In the genomic region with DNA sequence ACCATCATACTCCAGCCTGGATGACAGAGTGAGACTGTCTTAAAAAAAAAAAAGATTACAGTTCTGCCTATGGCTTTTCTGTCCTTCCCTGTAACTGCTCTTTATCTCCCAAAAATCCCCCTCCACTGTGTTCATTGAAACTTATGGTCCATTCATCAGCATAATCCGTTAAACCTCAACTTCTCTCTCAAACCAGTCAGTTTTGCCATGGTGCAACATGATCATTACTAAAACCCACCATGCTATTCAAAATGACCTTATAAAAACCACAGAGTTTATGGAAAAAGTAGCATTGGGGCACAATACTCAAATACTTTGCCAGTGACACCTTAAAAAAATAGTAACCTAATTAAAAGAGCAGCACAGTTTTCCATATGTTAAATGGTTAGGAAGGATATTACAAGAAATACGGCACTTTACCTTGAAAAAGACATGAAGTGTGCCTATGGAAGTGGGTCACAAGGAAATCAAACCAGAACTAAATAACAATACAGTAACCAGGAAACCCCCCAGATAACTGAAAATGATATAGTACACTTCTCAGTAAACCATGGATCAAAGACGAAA, we compare ENCODE assay signal across 20 cellular contexts.
DNase-seq lines count a peak whose midpoint lies in the region; ATAC-seq, FAIRE-seq and TF ChIP-seq lines count a peak whose summit lies in the region.
"Had no signal": no experiment of that assay in that cellular context is flagged by ENCODE, and none has a peak within 500 bp of the region (broad histone marks: within the 10 kb centered on the region; RNA-seq: fewer than 3 reads in every experiment).

No MANE protein-coding gene starts in this region.

- H3K9me1 ChIP-seq in K562 (ENCODE audit: control insufficient read depth, insufficient read depth, low read length) = no peaks in the 10 kb centered on the region

- 85% methylated on average over 3 of the region's 3 CpGs for WGBS in K562 (ENCODE audit: insufficient coverage, low coverage, missing lambda C conversion rate)

- H3K4me3 ChIP-seq in K562 = no peak overlapping the region
- H3K4me3 ChIP-seq: gastroesophageal sphincter, ovary, testis had no signal

- H2AFZ ChIP-seq in K562 (ENCODE audit: low read depth, low read length) = no peak overlapping the region

- DNase-seq in natural killer cell treated with Interleukin-12 subunit alpha and Interleukin-12 subunit beta and Interleukin-15 and Interleukin-18, amount 100 ng/mL, for 72 hours (ENCODE audit: low spot score) = no peak
- no peak for DNase-seq in natural killer cell
- peak; percentile 32 to 83 for DNase-seq in NOMO-1 (lab: John Stamatoyannopoulos, UW; ENCODE audit: unreplicated experiment in 2 of 2)
- no peak for DNase-seq in K562 (ENCODE audit: extremely low read depth in 1 of 4, low spot score in 3 of 4)
- DNase-seq in osteocyte (ENCODE audit: extremely low spot score, unreplicated experiment) = no peak
- no peak for DNase-seq in SHP77 treated with DMSO at 0.1 percent for 48 hours (lab: John Stamatoyannopoulos, UW)
- DNase-seq in LoVo (ENCODE audit: low spot score) = no peak
- DNase-seq: activated CD4-positive, alpha-beta memory T cell treated with anti-CD3 and anti-CD28 coated beads for 36 hours; amniotic stem cell; C1 segment of cervical spinal cord; Karpas-422; naive B cell; NCI-H526 treated with DMSO at 0.1 percent for 48 hours; ovary; right cardiac atrium; testis had no signal

- in situ Hi-C loops in K562 (cut with MboI) = no loop called here

- 0 out of 5 replicates have a peak, but pooled peaks cover 3% of the 10 kb centered on the region in 2 experiments for H3K4me1 ChIP-seq in K562 (replicated peaks in 1 of 2; ENCODE audit: control insufficient read depth in 2 of 2, insufficient read depth in 2 of 2, low read length in 2 of 2)
- H3K4me1 ChIP-seq: gastroesophageal sphincter, testis had no signal

- H3K27me3 ChIP-seq in K562 (ENCODE audit: control insufficient read depth in 2 of 2, insufficient read depth in 2 of 2, low read length in 2 of 2) = no peaks in the 10 kb centered on the region
- H3K27me3 ChIP-seq: gastroesophageal sphincter, ovary, testis had no signal

- no peak for TF ChIP-seq EP300 in K562 (IDR thresholded peaks at IDR 0.05; ENCODE audit: low read length)

- intact Hi-C loops in natural killer cell (cut with micrococcal nuclease) (no loop called here), K562 (cut with micrococcal nuclease) (no loop called here)

- TF ChIP-seq POLR2A in K562 (conservative IDR thresholded peaks at IDR 0.05) = no peak

- no peak overlapping the region for H3K4me2 ChIP-seq in K562 (ENCODE audit: insufficient read depth, low read length)

- no TSS peak for BruUV-seq in K562 (replicated peaks; lab: Mats Ljungman, UMichigan)

- no peaks in the 10 kb centered on the region for H3K9me3 ChIP-seq in K562 (replicated peaks; ENCODE audit: control insufficient read depth, insufficient read depth, low read depth, low read length)
- H3K9me3 ChIP-seq: gastroesophageal sphincter, ovary, testis had no signal

- H3K79me2 ChIP-seq in K562 (ENCODE audit: control insufficient read depth, insufficient read depth, low read length) = no peaks in the 10 kb centered on the region

- H4K20me1 ChIP-seq in K562 (replicated peaks; ENCODE audit: control insufficient read depth, insufficient read depth, low read length) = no peaks in the 10 kb centered on the region

- H3K27ac Mint-ChIP-seq in natural killer cell treated with Interleukin-12 subunit alpha and Interleukin-12 subunit beta and Interleukin-15 and Interleukin-18, amount 100 ng/mL, for 72 hours = peak overlapping the region; percentile 35 to 65
- H3K27ac Mint-ChIP-seq in natural killer cell = no peak overlapping the region
- peak overlapping the region; percentile 93 for H3K27ac Mint-ChIP-seq in osteocyte (ENCODE audit: unreplicated experiment)
- H3K27ac Mint-ChIP-seq: activated CD4-positive, alpha-beta memory T cell treated with anti-CD3 and anti-CD28 coated beads for 36 hours; memory B cell had no signal

- peaks cover 3% of the 10 kb centered on the region for H3K9me3 Mint-ChIP-seq in natural killer cell treated with Interleukin-12 subunit alpha and Interleukin-12 subunit beta and Interleukin-15 and Interleukin-18, amount 100 ng/mL, for 72 hours
- no peaks in the 10 kb centered on the region for H3K9me3 Mint-ChIP-seq in natural killer cell
- no peaks in the 10 kb centered on the region for H3K9me3 Mint-ChIP-seq in osteocyte (ENCODE audit: unreplicated experiment)
- H3K9me3 Mint-ChIP-seq: activated CD4-positive, alpha-beta memory T cell treated with anti-CD3 and anti-CD28 coated beads for 36 hours; central memory CD8-positive, alpha-beta T cell had no signal

- no peaks in the 10 kb centered on the region for H3K36me3 Mint-ChIP-seq in natural killer cell treated with Interleukin-12 subunit alpha and Interleukin-12 subunit beta and Interleukin-15 and Interleukin-18, amount 100 ng/mL, for 72 hours
- H3K36me3 Mint-ChIP-seq in natural killer cell = no peaks in the 10 kb centered on the region
- no peaks in the 10 kb centered on the region for H3K36me3 Mint-ChIP-seq in osteocyte (ENCODE audit: unreplicated experiment)
- H3K36me3 Mint-ChIP-seq: activated CD4-positive, alpha-beta memory T cell treated with anti-CD3 and anti-CD28 coated beads for 36 hours; memory B cell; naive B cell had no signal

- H3K36me3 ChIP-seq in K562 (ENCODE audit: control insufficient read depth, insufficient read depth, low read length) = no peaks in the 10 kb centered on the region; the same call in 2 of the 3 replicates
- H3K36me3 ChIP-seq: gastroesophageal sphincter, ovary had no signal

- POLR2A ChIA-PET in K562 (lab: Yijun Ruan, JAX) = no interaction called here

- H3K4me1 Mint-ChIP-seq in natural killer cell treated with Interleukin-12 subunit alpha and Interleukin-12 subunit beta and Interleukin-15 and Interleukin-18, amount 100 ng/mL, for 72 hours (ENCODE audit: low read depth in 2 of 2) = peaks cover 6 to 10% of the 10 kb centered on the region in 2 donors
- H3K4me1 Mint-ChIP-seq in natural killer cell (peaks cover 1 to 2% of the 10 kb centered on the region in 2 donors), osteocyte (ENCODE audit: unreplicated experiment) (peaks cover 31% of the 10 kb centered on the region)
- H3K4me1 Mint-ChIP-seq: central memory CD8-positive, alpha-beta T cell; memory B cell; naive B cell had no signal

- H3K27ac ChIP-seq in K562 (ENCODE audit: extremely low read depth, low read depth, low read length) = no peak overlapping the region
- H3K27ac ChIP-seq: gastroesophageal sphincter, ovary, testis had no signal

- no peaks in the 10 kb centered on the region for H3K27me3 Mint-ChIP-seq in natural killer cell treated with Interleukin-12 subunit alpha and Interleukin-12 subunit beta and Interleukin-15 and Interleukin-18, amount 100 ng/mL, for 72 hours
- H3K27me3 Mint-ChIP-seq in natural killer cell (ENCODE audit: low read depth in 2 of 2) (no peaks in the 10 kb centered on the region), osteocyte (ENCODE audit: unreplicated experiment) (no peaks in the 10 kb centered on the region)
- H3K27me3 Mint-ChIP-seq: central memory CD8-positive, alpha-beta T cell had no signal

- TF ChIP-seq RAD21 in K562 (CRISPR knock-in tag; conservative IDR thresholded peaks at IDR 0.05 in 1 of 2, IDR thresholded peaks at IDR 0.05 in 1 of 2) = no peak

- no peak for ATAC-seq in natural killer cell treated with Interleukin-12 subunit alpha and Interleukin-12 subunit beta and Interleukin-15 and Interleukin-18, amount 100 ng/mL, for 72 hours
- no peak for ATAC-seq in natural killer cell
- ATAC-seq in K562 = no peak
- no peak for ATAC-seq in GM21367 (IDR thresholded peaks at IDR 0.05; ENCODE audit: unreplicated experiment)
- ATAC-seq: gastroesophageal sphincter had no signal

- peak; percentile 15 for FAIRE-seq in K562 (lab: Jason Lieb, UNC)

- no peak overlapping the region for H3K9ac ChIP-seq in K562 (ENCODE audit: insufficient read depth in 1 of 2, low read depth in 2 of 2, low read length in 2 of 2)

- CTCF ChIA-PET in K562 (lab: Yijun Ruan, JAX; ENCODE audit: low intra/inter-chr PET ratio) = no interaction called here

- TF ChIP-seq CTCF in natural killer cell (IDR thresholded peaks at IDR 0.05) = no peak
- TF ChIP-seq CTCF in K562 (IDR thresholded peaks at IDR 0.05 in 2 of 3, conservative IDR thresholded peaks at IDR 0.05 in 1 of 3; ENCODE audit: insufficient read depth in 2 of 3, low read depth in 1 of 3, low read length in 3 of 3) = no peak
- no peak for TF ChIP-seq CTCF in osteocyte (IDR thresholded peaks at IDR 0.05)

- H3K4me3 Mint-ChIP-seq in natural killer cell treated with Interleukin-12 subunit alpha and Interleukin-12 subunit beta and Interleukin-15 and Interleukin-18, amount 100 ng/mL, for 72 hours = no peak overlapping the region
- H3K4me3 Mint-ChIP-seq in natural killer cell = no peak overlapping the region
- no peak overlapping the region for H3K4me3 Mint-ChIP-seq in osteocyte (ENCODE audit: unreplicated experiment)
- H3K4me3 Mint-ChIP-seq: activated CD4-positive, alpha-beta memory T cell treated with anti-CD3 and anti-CD28 coated beads for 36 hours; central memory CD8-positive, alpha-beta T cell; memory B cell; naive B cell had no signal

TF ChIP-seq in K562, 482 proteins besides CTCF, POLR2A, EP300 and RAD21 (continues in another document):
- TF ChIP-seq, protein P1, sequence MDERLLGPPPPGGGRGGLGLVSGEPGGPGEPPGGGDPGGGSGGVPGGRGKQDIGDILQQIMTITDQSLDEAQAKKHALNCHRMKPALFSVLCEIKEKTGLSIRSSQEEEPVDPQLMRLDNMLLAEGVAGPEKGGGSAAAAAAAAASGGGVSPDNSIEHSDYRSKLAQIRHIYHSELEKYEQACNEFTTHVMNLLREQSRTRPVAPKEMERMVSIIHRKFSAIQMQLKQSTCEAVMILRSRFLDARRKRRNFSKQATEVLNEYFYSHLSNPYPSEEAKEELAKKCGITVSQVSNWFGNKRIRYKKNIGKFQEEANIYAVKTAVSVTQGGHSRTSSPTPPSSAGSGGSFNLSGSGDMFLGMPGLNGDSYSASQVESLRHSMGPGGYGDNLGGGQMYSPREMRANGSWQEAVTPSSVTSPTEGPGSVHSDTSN (CRISPR knock-in tag; IDR thresholded peaks at IDR 0.05; ENCODE audit: low read depth) = no peak
- TF ChIP-seq, protein P1 (tag; conservative IDR thresholded peaks at IDR 0.05; ENCODE audit: low read depth) = no peak

Comparison
In these comparisons a context has a peak if more than half of its experiments do, and no peak if none do; other contexts are left out.
1. H3K27ac Mint-ChIP-seq: peak in natural killer cell treated with Interleukin-12 subunit alpha and Interleukin-12 subunit beta and Interleukin-15 and Interleukin-18, amount 100 ng/mL, for 72 hours (2 of 2) and osteocyte (single experiment); none in natural killer cell (0 of 2).
2. DNase-seq: peak in NOMO-1 (2 of 2); none in natural killer cell treated with Interleukin-12 subunit alpha and Interleukin-12 subunit beta and Interleukin-15 and Interleukin-18, amount 100 ng/mL, for 72 hours (single experiment), natural killer cell (single experiment), K562 (0 of 4), osteocyte (single experiment), SHP77 treated with DMSO at 0.1 percent for 48 hours (single experiment) and LoVo (single experiment).